Comparison of ENCODE assay signal across 1 cellular context in genomic region chr7:141737836-141738591, GRCh38.
TF ChIP-seq lines count a peak whose summit lies in the region.

Gene SSBP1 (plus strand): TSS chr7:141738358. CDS start chr7:141739167, 809 bp downstream.

TF ChIP-seq in HepG2, 621 proteins besides CTCF, POLR2A, EP300 and RAD21 (continued from another document and continues in another):
- TF ChIP-seq RERE (CRISPR knock-in tag; IDR thresholded peaks at IDR 0.05; ENCODE audit: low read depth), result 0 out of 2 replicates have a peak, but pooled peaks have one; percentile 37
- TF ChIP-seq LBX2 (CRISPR knock-in tag; IDR thresholded peaks at IDR 0.05; ENCODE audit: borderline replicate concordance), result no peak
- TF ChIP-seq MBNL3 (CRISPR knock-in tag; conservative IDR thresholded peaks at IDR 0.05), result no peak
- TF ChIP-seq JUND (CRISPR knock-in tag; IDR thresholded peaks at IDR 0.05), result 0 out of 2 replicates have a peak, but pooled peaks have one; percentile 37
- TF ChIP-seq POGZ (CRISPR knock-in tag; IDR thresholded peaks at IDR 0.05), result peak; percentile 98
- TF ChIP-seq ZNF205 (CRISPR knock-in tag; IDR thresholded peaks at IDR 0.05), result peak; percentile 95
- peak; percentile 95 for TF ChIP-seq CCAR2 (optimal IDR thresholded peaks at IDR 0.05; ENCODE audit: low read depth, low read length)
- no peak for TF ChIP-seq STAT5B (CRISPR knock-in tag; IDR thresholded peaks at IDR 0.05)
- TF ChIP-seq HDAC1 (CRISPR knock-in tag; IDR thresholded peaks at IDR 0.05), result peak; percentile 97
- no peak for TF ChIP-seq ZNF619 (CRISPR knock-in tag; IDR thresholded peaks at IDR 0.05)
- peak; percentile 93 for TF ChIP-seq HMGXB3 (CRISPR knock-in tag; IDR thresholded peaks at IDR 0.05; ENCODE audit: borderline replicate concordance)
- TF ChIP-seq ZNF33A (CRISPR knock-in tag; IDR thresholded peaks at IDR 0.05; ENCODE audit: borderline replicate concordance), result no peak; the same call in 1 of the 2 replicates
- no peak for TF ChIP-seq ZNF530 (CRISPR knock-in tag; IDR thresholded peaks at IDR 0.05; ENCODE audit: low read depth)
- TF ChIP-seq THAP7 (CRISPR knock-in tag; IDR thresholded peaks at IDR 0.05), result 0 out of 2 replicates have a peak, but pooled peaks have one; percentile 23
- no peak for TF ChIP-seq NFRKB (IDR thresholded peaks at IDR 0.05)
- no peak for TF ChIP-seq JDP2 (CRISPR knock-in tag; IDR thresholded peaks at IDR 0.05; ENCODE audit: borderline replicate concordance)
- peak; percentile 79; the same call in 1 of the 2 replicates for TF ChIP-seq SRF (IDR thresholded peaks at IDR 0.05; ENCODE audit: low read depth, low read length)
- TF ChIP-seq TMF1 (CRISPR knock-in tag; IDR thresholded peaks at IDR 0.05; ENCODE audit: low read depth), result peak; percentile 68; the same call in 1 of the 2 replicates
- no peak for TF ChIP-seq ZNF713 (CRISPR knock-in tag; IDR thresholded peaks at IDR 0.05)
- no peak for TF ChIP-seq NFYB (CRISPR knock-in tag; IDR thresholded peaks at IDR 0.05)
- no peak for TF ChIP-seq KDM1A (CRISPR knock-in tag; IDR thresholded peaks at IDR 0.05)
- TF ChIP-seq ZNF317 (CRISPR knock-in tag; IDR thresholded peaks at IDR 0.05), result peak; percentile 86
- no peak for TF ChIP-seq SCMH1 (CRISPR knock-in tag; IDR thresholded peaks at IDR 0.05; ENCODE audit: borderline replicate concordance)
- TF ChIP-seq PBX2 (CRISPR knock-in tag; IDR thresholded peaks at IDR 0.05), result no peak
- peak; percentile 77 for TF ChIP-seq ATF7-NPFF (CRISPR knock-in tag; IDR thresholded peaks at IDR 0.05; ENCODE audit: low read depth)
- TF ChIP-seq ZNF34 (CRISPR knock-in tag; IDR thresholded peaks at IDR 0.05; ENCODE audit: borderline replicate concordance), result peak; percentile 91; the same call in 1 of the 2 replicates
- TF ChIP-seq HMG20A (CRISPR knock-in tag; IDR thresholded peaks at IDR 0.05; ENCODE audit: borderline replicate concordance), result peak; percentile 44; the same call in 1 of the 2 replicates
- TF ChIP-seq FLYWCH1 (CRISPR knock-in tag; IDR thresholded peaks at IDR 0.05), result no peak
- peak; percentile 86; the same call in 1 of the 2 replicates for TF ChIP-seq POLR2AphosphoS2 (IDR thresholded peaks at IDR 0.05; ENCODE audit: low read depth, low read length)
- TF ChIP-seq SALL1 (CRISPR knock-in tag; IDR thresholded peaks at IDR 0.05), result peak; percentile 91
- peak; percentile 77 for TF ChIP-seq ZNF230 (CRISPR knock-in tag; IDR thresholded peaks at IDR 0.05)
- peak; percentile 67 for TF ChIP-seq U2AF1 (optimal IDR thresholded peaks at IDR 0.05; ENCODE audit: low read depth, low read length)
- no peak for TF ChIP-seq ZNF749 (CRISPR knock-in tag; IDR thresholded peaks at IDR 0.05; ENCODE audit: borderline replicate concordance)
- no peak for TF ChIP-seq HDAC6 (IDR thresholded peaks at IDR 0.05; ENCODE audit: low read depth, low read length)
- 0 out of 2 replicates have a peak, but pooled peaks have one; percentile 35 for TF ChIP-seq ZNF121 (CRISPR knock-in tag; IDR thresholded peaks at IDR 0.05)
- 0 out of 2 replicates have a peak, but pooled peaks have one; percentile 39 for TF ChIP-seq ZNF704 (CRISPR knock-in tag; IDR thresholded peaks at IDR 0.05; ENCODE audit: borderline replicate concordance)
- TF ChIP-seq ZFP41 (CRISPR knock-in tag; IDR thresholded peaks at IDR 0.05; ENCODE audit: borderline replicate concordance), result no peak
- no peak for TF ChIP-seq MAFK (conservative IDR thresholded peaks at IDR 0.05 in 1 of 2, IDR thresholded peaks at IDR 0.05 in 1 of 2; ENCODE audit: low read length in 2 of 2)
- no peak for TF ChIP-seq ZNF850 (CRISPR knock-in tag; conservative IDR thresholded peaks at IDR 0.05)
- TF ChIP-seq MAZ (IDR thresholded peaks at IDR 0.05; ENCODE audit: borderline replicate concordance, low read depth, low read length), result peak; percentile 64; the same call in 1 of the 2 replicates
- TF ChIP-seq MAZ (CRISPR knock-in tag; IDR thresholded peaks at IDR 0.05; ENCODE audit: low read depth), result peak; percentile 70
- no peak for TF ChIP-seq MTF1 (CRISPR knock-in tag; IDR thresholded peaks at IDR 0.05)
- 0 out of 2 replicates have a peak, but pooled peaks have one; percentile 60 for TF ChIP-seq SMAD1 (CRISPR knock-in tag; IDR thresholded peaks at IDR 0.05; ENCODE audit: borderline replicate concordance, low read depth)
- peak; percentile 74 for TF ChIP-seq FOXP4 (CRISPR knock-in tag; IDR thresholded peaks at IDR 0.05)
- TF ChIP-seq KLF15 (CRISPR knock-in tag; IDR thresholded peaks at IDR 0.05; ENCODE audit: borderline replicate concordance), result peak; percentile 58; the same call in 1 of the 2 replicates
- TF ChIP-seq ZFP82 (CRISPR knock-in tag; IDR thresholded peaks at IDR 0.05; ENCODE audit: borderline replicate concordance), result peak; percentile 94
- TF ChIP-seq GABPB1 (CRISPR knock-in tag; IDR thresholded peaks at IDR 0.05), result peak; percentile 99
- peak; percentile 82 for TF ChIP-seq TAF1 (CRISPR knock-in tag; IDR thresholded peaks at IDR 0.05)
- TF ChIP-seq BORCS8-MEF2B (CRISPR knock-in tag; IDR thresholded peaks at IDR 0.05), result peak; percentile 89
- TF ChIP-seq HOXA3 (CRISPR knock-in tag; IDR thresholded peaks at IDR 0.05), result peak; percentile 97
- TF ChIP-seq ZNF362 (CRISPR knock-in tag; IDR thresholded peaks at IDR 0.05; ENCODE audit: borderline replicate concordance), result no peak; the same call in 1 of the 2 replicates
- 0 out of 2 replicates have a peak, but pooled peaks have one; percentile 66 for TF ChIP-seq ZNF383 (CRISPR knock-in tag; IDR thresholded peaks at IDR 0.05; ENCODE audit: borderline replicate concordance)
- TF ChIP-seq ZNF180 (CRISPR knock-in tag; IDR thresholded peaks at IDR 0.05; ENCODE audit: borderline replicate concordance, low read depth), result no peak
- no peak for TF ChIP-seq ZNF616 (CRISPR knock-in tag; IDR thresholded peaks at IDR 0.05; ENCODE audit: low read depth)
- peak; percentile 82 for TF ChIP-seq MED1 (CRISPR knock-in tag; IDR thresholded peaks at IDR 0.05)
- TF ChIP-seq CHD2 (IDR thresholded peaks at IDR 0.05; ENCODE audit: low read depth, low read length), result peak; percentile 46; the same call in 1 of the 2 replicates
